ENCODE assay signal across 13 cellular contexts in genomic region chr5:23084815-23085214, GRCh38.
DNase-seq lines count a peak whose midpoint lies in the region; ATAC-seq, FAIRE-seq and TF ChIP-seq lines count a peak whose summit lies in the region.
"Had no signal": no experiment of that assay in that cellular context is flagged by ENCODE, and none has a peak within 500 bp of the region (broad histone marks: within the 10 kb centered on the region; RNA-seq: fewer than 3 reads in every experiment).

No MANE protein-coding gene starts in this region.

- H3K9me3 ChIP-seq in kidney (ENCODE audit: control insufficient read depth in 1 of 2, low read length in 2 of 2) (no peaks in the 10 kb centered on the region), esophagus muscularis mucosa (no peaks in the 10 kb centered on the region), testis (no peaks in the 10 kb centered on the region)
- H3K9me3 ChIP-seq: left ventricle myocardium inferior, upper lobe of right lung had no signal

- H3K4me3 ChIP-seq in kidney (ENCODE audit: low read length in 2 of 2) (no peak overlapping the region), esophagus muscularis mucosa (no peak overlapping the region), testis (no peak overlapping the region)
- H3K4me3 ChIP-seq: left ventricle myocardium inferior, upper lobe of right lung had no signal

- no peak overlapping the region for H3K9ac ChIP-seq in kidney (ENCODE audit: low read length in 2 of 2)

- no peaks in the 10 kb centered on the region for H3K36me3 ChIP-seq in kidney (ENCODE audit: control insufficient read depth in 1 of 2, insufficient read depth in 2 of 2, low read length in 2 of 2)
- no peaks in the 10 kb centered on the region for H3K36me3 ChIP-seq in esophagus muscularis mucosa
- no peaks in the 10 kb centered on the region for H3K36me3 ChIP-seq in testis (ENCODE audit: low read depth, missing control alignments)
- H3K36me3 ChIP-seq: left ventricle myocardium inferior, upper lobe of right lung had no signal

- DNase-seq in NOMO-1 treated with DMSO at 0.1 percent for 48 hours (lab: John Stamatoyannopoulos, UW; ENCODE audit: unreplicated experiment): peak; percentile 10
- DNase-seq in NOMO-1 treated with dmso at 0.1 percent for 144 hours (lab: John Stamatoyannopoulos, UW; ENCODE audit: unreplicated experiment): no peak
- DNase-seq in Kasumi-1 (lab: John Stamatoyannopoulos, UW): peak; percentile 37 to 47
- DNase-seq in OCI-M1 (lab: John Stamatoyannopoulos, UW): peak; percentile 73
- no peak for DNase-seq in kidney
- DNase-seq in esophagus muscularis mucosa (ENCODE audit: extremely low spot score): no peak
- DNase-seq in left cardiac atrium: no peak
- DNase-seq in testis: no peak
- DNase-seq: effector CD8-positive, alpha-beta T cell; left ventricle myocardium inferior; upper lobe of right lung had no signal

- TF ChIP-seq POLR2A in esophagus muscularis mucosa (IDR thresholded peaks at IDR 0.05; ENCODE audit: low read depth) (no peak), testis (IDR thresholded peaks at IDR 0.05) (no peak)

- 59% methylated on average over 3 of the region's 3 CpGs for WGBS in esophagus muscularis mucosa
- WGBS in testis, 2 donors: 75 to 77% methylated on average over 3 of the region's 3 CpGs

- FAIRE-seq in kidney (lab: Jason Lieb, UNC): no peak
- FAIRE-seq: astrocyte had no signal

- H3K4me1 ChIP-seq in kidney (ENCODE audit: control insufficient read depth in 1 of 2, insufficient read depth in 1 of 2, low read depth in 1 of 2, low read length in 2 of 2) (no peaks in the 10 kb centered on the region), esophagus muscularis mucosa (no peaks in the 10 kb centered on the region), testis (no peaks in the 10 kb centered on the region)
- H3K4me1 ChIP-seq: left ventricle myocardium inferior, upper lobe of right lung had no signal

- TF ChIP-seq CTCF in kidney (IDR thresholded peaks at IDR 0.05; ENCODE audit: borderline replicate concordance, extremely low read depth, insufficient read depth) (no peak), esophagus muscularis mucosa (IDR thresholded peaks at IDR 0.05) (no peak), testis (IDR thresholded peaks at IDR 0.05) (no peak)

- intact Hi-C loops in kidney (cut with DNase I) (no loop called here), esophagus muscularis mucosa (cut with DNase I) (no loop called here), left cardiac atrium (cut with DNase I) (no loop called here), testis (cut with DNase I; ENCODE audit: low total_unique reads) (no loop called here)

- no peaks in the 10 kb centered on the region for H3K27me3 ChIP-seq in esophagus muscularis mucosa
- no peaks in the 10 kb centered on the region for H3K27me3 ChIP-seq in testis
- H3K27me3 ChIP-seq: upper lobe of right lung had no signal

- no peak for TF ChIP-seq EP300 in esophagus muscularis mucosa (IDR thresholded peaks at IDR 0.05)

- no peak for ATAC-seq in left cardiac atrium
- ATAC-seq: activated CD4-positive, CD25-positive, alpha-beta regulatory T cell treated with anti-CD3 and anti-CD28 coated beads, Interleukin-2, amount 50 U/mL, for 24 hours; upper lobe of right lung had no signal

- H3K27ac ChIP-seq in kidney (ENCODE audit: low read depth in 2 of 2, low read length in 2 of 2) (no peak overlapping the region), esophagus muscularis mucosa (replicated peaks in 1 of 4) (no peak overlapping the region), testis (no peak overlapping the region)
- H3K27ac ChIP-seq: left ventricle myocardium inferior, upper lobe of right lung had no signal

Comparison
In these comparisons a context has a peak if more than half of its experiments do, and no peak if none do; other contexts are left out.
1. DNase-seq: peak in NOMO-1 treated with DMSO at 0.1 percent for 48 hours (single experiment), Kasumi-1 (2 of 2) and OCI-M1 (single experiment); none in NOMO-1 treated with dmso at 0.1 percent for 144 hours (single experiment), kidney (single experiment), esophagus muscularis mucosa (single experiment), left cardiac atrium (single experiment) and testis (single experiment).